Comparison of ENCODE assay signal across 9 cellular contexts in the genomic region with DNA sequence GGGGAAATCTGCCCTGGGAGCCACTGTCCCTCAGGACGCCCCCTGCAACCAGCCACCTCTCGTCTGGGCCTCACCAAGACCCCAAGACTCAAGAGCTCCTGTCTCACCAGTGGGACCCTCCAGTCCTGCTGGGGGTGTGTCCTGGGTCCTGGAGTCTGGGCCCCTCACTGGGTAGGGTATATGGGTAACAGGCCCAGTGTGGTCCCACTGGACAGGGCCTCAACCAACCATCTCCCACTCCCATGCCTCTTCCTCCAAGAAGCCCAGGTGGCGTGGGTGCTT. TPM values are rescaled to one million over a fixed set of nuclear protein-coding genes. Genes with fewer than 3 reads are reported as not detected.
DNase-seq lines count a peak whose midpoint lies in the region; ATAC-seq, FAIRE-seq and TF ChIP-seq lines count a peak whose summit lies in the region.
"Had no signal": no experiment of that assay in that cellular context is flagged by ENCODE, and none has a peak within 500 bp of the region (broad histone marks: within the 10 kb centered on the region; RNA-seq: fewer than 3 reads in every experiment).

No MANE protein-coding gene starts in this region.

- CTCF ChIA-PET in A549 (lab: Yijun Ruan, JAX) = interaction anchor here (0.8 to 4.2 kb wide), 2 partner anchors 11 to 70 kb away, joined by 3 to 16 read pairs; no protein-coding TSS in a partner anchor

- H3K4me3 ChIP-seq in A549 (no peak overlapping the region), HUES48 (ENCODE audit: low read depth, low read length) (peak overlapping the region; percentile 71), coronary artery (peak overlapping the region; percentile 72)

- peak overlapping the region; percentile 91 to 96 (median 92) for H3K27ac Mint-ChIP-seq in nephron

- H3K4me1 Mint-ChIP-seq in nephron = peaks cover 30% of the 10 kb centered on the region

- H3K36me3 Mint-ChIP-seq in nephron (ENCODE audit: low read depth) = no peaks in the 10 kb centered on the region

- TF ChIP-seq RAD21 in A549 (conservative IDR thresholded peaks at IDR 0.05 in 1 of 2, IDR thresholded peaks at IDR 0.05 in 1 of 2) = no peak

- TF ChIP-seq CTCF in A549 (IDR thresholded peaks at IDR 0.05) = no peak
- no peak for TF ChIP-seq CTCF in coronary artery (IDR thresholded peaks at IDR 0.05)
- no peak for TF ChIP-seq CTCF in nephron (IDR thresholded peaks at IDR 0.05; ENCODE audit: unreplicated experiment in 3 of 3)

- POLR2A ChIA-PET in A549 (lab: Yijun Ruan, JAX) = no interaction called here

- H3K9ac ChIP-seq in HUES48 (ENCODE audit: low read depth, low read length) = no peak overlapping the region

- no peak for FAIRE-seq in A549 (lab: Jason Lieb, UNC)
- FAIRE-seq: endothelial cell of umbilical vein had no signal

- no peak for TF ChIP-seq EP300 in A549 (IDR thresholded peaks at IDR 0.05)

- no peaks in the 10 kb centered on the region for H3K9me3 ChIP-seq in A549
- H3K9me3 ChIP-seq in HUES48 (ENCODE audit: control insufficient read depth, insufficient read depth, low read length) = no peaks in the 10 kb centered on the region

- no peaks in the 10 kb centered on the region for H3K36me3 ChIP-seq in HUES48 (ENCODE audit: control insufficient read depth, insufficient read depth, low read length)

- H3K4me3 Mint-ChIP-seq in nephron = peak overlapping the region; percentile 76 to 80 (median 79)

- H3K9me3 Mint-ChIP-seq in nephron = no peaks in the 10 kb centered on the region

- H3K4me1 ChIP-seq in A549 = peaks cover 58% of the 10 kb centered on the region
- peaks cover 37% of the 10 kb centered on the region for H3K4me1 ChIP-seq in HUES48 (ENCODE audit: control insufficient read depth, insufficient read depth, low read length)

- H3K27me3 Mint-ChIP-seq in nephron (ENCODE audit: low read depth) = no peaks in the 10 kb centered on the region

- TF ChIP-seq POLR2A in A549 (IDR thresholded peaks at IDR 0.05; ENCODE audit: low read length) = no peak

- no peak for DNase-seq in A549 (ENCODE audit: low read depth in 1 of 2, low spot score in 1 of 2)
- DNase-seq in coronary artery (ENCODE audit: low spot score) = no peak
- no peak for DNase-seq in NCI-H128 (lab: John Stamatoyannopoulos, UW; ENCODE audit: unreplicated experiment)
- DNase-seq in central memory CD4-positive, alpha-beta T cell = no peak
- no peak for DNase-seq in RPMI8226

- peak overlapping the region; percentile 98; the same call in 2 of the 3 replicates for H3K4me2 ChIP-seq in A549

- 100% methylated on average over 1 of the region's 3 CpGs for WGBS in A549 (ENCODE audit: missing lambda C conversion rate)

- H3K27ac ChIP-seq in A549 (peak overlapping the region in 1 of 2 experiments; percentile 94; a peak in 3 of 6 replicates), HUES48 (ENCODE audit: low read depth, low read length) (peak overlapping the region; percentile 94), coronary artery (peak overlapping the region; percentile 38 to 88)

- H3K27me3 ChIP-seq in HUES48 (ENCODE audit: control insufficient read depth, insufficient read depth, low read length) = peaks cover 11% of the 10 kb centered on the region

- ATAC-seq in A549 (no peak), HG02870 (IDR thresholded peaks at IDR 0.05; ENCODE audit: unreplicated experiment) (no peak)

TF ChIP-seq in A549, 52 proteins besides CTCF, POLR2A, EP300 and RAD21 (continues in another document):
- TF ChIP-seq JUNB (IDR thresholded peaks at IDR 0.05) (no peak), EHF (CRISPR knock-in tag; IDR thresholded peaks at IDR 0.05) (no peak), ZSCAN20 (CRISPR knock-in tag; IDR thresholded peaks at IDR 0.05) (no peak), HEYL (CRISPR knock-in tag; IDR thresholded peaks at IDR 0.05) (no peak), GATA3 (IDR thresholded peaks at IDR 0.05; ENCODE audit: borderline replicate concordance) (no peak), CBX2 (IDR thresholded peaks at IDR 0.05; ENCODE audit: borderline replicate concordance, low read depth) (no peak), RCOR1 (IDR thresholded peaks at IDR 0.05; ENCODE audit: low read depth, low read length) (no peak), FOSL2 (IDR thresholded peaks at IDR 0.05) (no peak), FOSL2 (CRISPR knock-in tag; IDR thresholded peaks at IDR 0.05) (no peak), POLR2AphosphoS2 (conservative IDR thresholded peaks at IDR 0.05; ENCODE audit: low read length) (no peak), NFE2L2 (conservative IDR thresholded peaks at IDR 0.05; ENCODE audit: low read length) (no peak), FOSB (CRISPR knock-in tag; IDR thresholded peaks at IDR 0.05) (no peak), CBX8 (IDR thresholded peaks at IDR 0.05) (no peak), RNF2 (IDR thresholded peaks at IDR 0.05; ENCODE audit: borderline replicate concordance, low read depth) (no peak), NR3C1 (IDR thresholded peaks at IDR 0.05) (no peak)
- TF ChIP-seq, protein P1, sequence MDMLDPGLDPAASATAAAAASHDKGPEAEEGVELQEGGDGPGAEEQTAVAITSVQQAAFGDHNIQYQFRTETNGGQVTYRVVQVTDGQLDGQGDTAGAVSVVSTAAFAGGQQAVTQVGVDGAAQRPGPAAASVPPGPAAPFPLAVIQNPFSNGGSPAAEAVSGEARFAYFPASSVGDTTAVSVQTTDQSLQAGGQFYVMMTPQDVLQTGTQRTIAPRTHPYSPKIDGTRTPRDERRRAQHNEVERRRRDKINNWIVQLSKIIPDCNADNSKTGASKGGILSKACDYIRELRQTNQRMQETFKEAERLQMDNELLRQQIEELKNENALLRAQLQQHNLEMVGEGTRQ (IDR thresholded peaks at IDR 0.05) = no peak
- TF ChIP-seq, protein P2, sequence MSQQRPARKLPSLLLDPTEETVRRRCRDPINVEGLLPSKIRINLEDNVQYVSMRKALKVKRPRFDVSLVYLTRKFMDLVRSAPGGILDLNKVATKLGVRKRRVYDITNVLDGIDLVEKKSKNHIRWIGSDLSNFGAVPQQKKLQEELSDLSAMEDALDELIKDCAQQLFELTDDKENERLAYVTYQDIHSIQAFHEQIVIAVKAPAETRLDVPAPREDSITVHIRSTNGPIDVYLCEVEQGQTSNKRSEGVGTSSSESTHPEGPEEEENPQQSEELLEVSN (IDR thresholded peaks at IDR 0.05; ENCODE audit: borderline replicate concordance, low read depth) = no peak
- TF ChIP-seq, protein P3, sequence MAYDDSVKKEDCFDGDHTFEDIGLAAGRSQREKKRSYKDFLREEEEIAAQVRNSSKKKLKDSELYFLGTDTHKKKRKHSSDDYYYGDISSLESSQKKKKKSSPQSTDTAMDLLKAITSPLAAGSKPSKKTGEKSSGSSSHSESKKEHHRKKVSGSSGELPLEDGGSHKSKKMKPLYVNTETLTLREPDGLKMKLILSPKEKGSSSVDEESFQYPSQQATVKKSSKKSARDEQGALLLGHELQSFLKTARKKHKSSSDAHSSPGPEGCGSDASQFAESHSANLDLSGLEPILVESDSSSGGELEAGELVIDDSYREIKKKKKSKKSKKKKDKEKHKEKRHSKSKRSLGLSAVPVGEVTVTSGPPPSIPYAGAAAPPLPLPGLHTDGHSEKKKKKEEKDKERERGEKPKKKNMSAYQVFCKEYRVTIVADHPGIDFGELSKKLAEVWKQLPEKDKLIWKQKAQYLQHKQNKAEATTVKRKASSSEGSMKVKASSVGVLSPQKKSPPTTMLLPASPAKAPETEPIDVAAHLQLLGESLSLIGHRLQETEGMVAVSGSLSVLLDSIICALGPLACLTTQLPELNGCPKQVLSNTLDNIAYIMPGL (CRISPR knock-in tag; IDR thresholded peaks at IDR 0.05; ENCODE audit: borderline replicate concordance) = no peak
- TF ChIP-seq, protein P4, sequence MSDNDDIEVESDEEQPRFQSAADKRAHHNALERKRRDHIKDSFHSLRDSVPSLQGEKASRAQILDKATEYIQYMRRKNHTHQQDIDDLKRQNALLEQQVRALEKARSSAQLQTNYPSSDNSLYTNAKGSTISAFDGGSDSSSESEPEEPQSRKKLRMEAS (IDR thresholded peaks at IDR 0.05) = no peak

RNA-seq across cellular contexts. Expression of a gene that starts 0.7 kb away (rescaled TPM):
- polyA plus RNA-seq in A549 (2011; rRNA removed) (3.7 and 4.0 TPM in 2 replicates), A549 (2017; fragmentation: RNase III; extraction: RNeasy Plus Mini Kit Qiagen cat#74134 plus additional on column Dnase treatment) (4.2 to 5.3 TPM (median 4.8 TPM) in 3 replicates)
- polyA plus RNA-seq in A549 (2012; cell fraction: cytosol; rRNA removed) = 8.6 and 13.7 TPM in 2 replicates
- 17.7 and 31.1 TPM in 2 replicates for polyA plus RNA-seq in A549 (2012; cell fraction: nucleus; rRNA removed)
- 1.2 and 1.3 TPM in 2 replicates for polyA minus RNA-seq in A549 (2011; rRNA and poly(A)+ RNA removed)

RNA-seq across cellular contexts. Expression of a gene that starts 13.7 kb away (rescaled TPM):
- not detected in 2 replicates for polyA plus RNA-seq in A549 (2011; rRNA removed)
- polyA plus RNA-seq in A549 (2012; cell fraction: cytosol; rRNA removed) = 0.07 and 0.12 TPM in 2 replicates
- 0.05 TPM in 1 of 2 replicates, not detected in the other for polyA plus RNA-seq in A549 (2012; cell fraction: nucleus; rRNA removed)
- 0.05 TPM in 1 of 3 replicates, not detected in the others for polyA plus RNA-seq in A549 (2017; fragmentation: RNase III; extraction: RNeasy Plus Mini Kit Qiagen cat#74134 plus additional on column Dnase treatment)
- polyA minus RNA-seq in A549 (2011; rRNA and poly(A)+ RNA removed) = not detected in 2 replicates

RNA-seq across cellular contexts. Expression of a gene that starts 14.7 kb away (rescaled TPM):
- not detected in 2 replicates for polyA plus RNA-seq in A549 (2011; rRNA removed)
- polyA plus RNA-seq in A549 (2012; cell fraction: cytosol; rRNA removed) = not detected in 2 replicates
- not detected in 2 replicates for polyA plus RNA-seq in A549 (2012; cell fraction: nucleus; rRNA removed)
- polyA plus RNA-seq in A549 (2017; fragmentation: RNase III; extraction: RNeasy Plus Mini Kit Qiagen cat#74134 plus additional on column Dnase treatment) = not detected in 3 replicates
- polyA minus RNA-seq in A549 (2011; rRNA and poly(A)+ RNA removed) = not detected in 2 replicates

RNA-seq across cellular contexts. Expression of a gene that starts 27.7 kb away (rescaled TPM):
- polyA plus RNA-seq in A549 (2011; rRNA removed) (146 and 163 TPM in 2 replicates), A549 (2017; fragmentation: RNase III; extraction: RNeasy Plus Mini Kit Qiagen cat#74134 plus additional on column Dnase treatment) (151 to 164 TPM (median 158 TPM) in 3 replicates)
- 151 and 186 TPM in 2 replicates for polyA plus RNA-seq in A549 (2012; cell fraction: cytosol; rRNA removed)
- polyA plus RNA-seq in A549 (2012; cell fraction: nucleus; rRNA removed) = 78.1 and 104 TPM in 2 replicates
- 50.5 and 55.7 TPM in 2 replicates for polyA minus RNA-seq in A549 (2011; rRNA and poly(A)+ RNA removed)

RNA-seq across cellular contexts. Expression of a gene that starts 35.6 kb away (rescaled TPM):
- polyA plus RNA-seq in A549 (2011; rRNA removed) (111 TPM in 2 replicates), A549 (2017; fragmentation: RNase III; extraction: RNeasy Plus Mini Kit Qiagen cat#74134 plus additional on column Dnase treatment) (80.3 to 93.3 TPM (median 85.5 TPM) in 3 replicates)
- polyA plus RNA-seq in A549 (2012; cell fraction: cytosol; rRNA removed) = 63.8 and 64.7 TPM in 2 replicates
- polyA plus RNA-seq in A549 (2012; cell fraction: nucleus; rRNA removed) = 470 and 556 TPM in 2 replicates
- 32.8 and 37.7 TPM in 2 replicates for polyA minus RNA-seq in A549 (2011; rRNA and poly(A)+ RNA removed)
